In the genomic region with DNA sequence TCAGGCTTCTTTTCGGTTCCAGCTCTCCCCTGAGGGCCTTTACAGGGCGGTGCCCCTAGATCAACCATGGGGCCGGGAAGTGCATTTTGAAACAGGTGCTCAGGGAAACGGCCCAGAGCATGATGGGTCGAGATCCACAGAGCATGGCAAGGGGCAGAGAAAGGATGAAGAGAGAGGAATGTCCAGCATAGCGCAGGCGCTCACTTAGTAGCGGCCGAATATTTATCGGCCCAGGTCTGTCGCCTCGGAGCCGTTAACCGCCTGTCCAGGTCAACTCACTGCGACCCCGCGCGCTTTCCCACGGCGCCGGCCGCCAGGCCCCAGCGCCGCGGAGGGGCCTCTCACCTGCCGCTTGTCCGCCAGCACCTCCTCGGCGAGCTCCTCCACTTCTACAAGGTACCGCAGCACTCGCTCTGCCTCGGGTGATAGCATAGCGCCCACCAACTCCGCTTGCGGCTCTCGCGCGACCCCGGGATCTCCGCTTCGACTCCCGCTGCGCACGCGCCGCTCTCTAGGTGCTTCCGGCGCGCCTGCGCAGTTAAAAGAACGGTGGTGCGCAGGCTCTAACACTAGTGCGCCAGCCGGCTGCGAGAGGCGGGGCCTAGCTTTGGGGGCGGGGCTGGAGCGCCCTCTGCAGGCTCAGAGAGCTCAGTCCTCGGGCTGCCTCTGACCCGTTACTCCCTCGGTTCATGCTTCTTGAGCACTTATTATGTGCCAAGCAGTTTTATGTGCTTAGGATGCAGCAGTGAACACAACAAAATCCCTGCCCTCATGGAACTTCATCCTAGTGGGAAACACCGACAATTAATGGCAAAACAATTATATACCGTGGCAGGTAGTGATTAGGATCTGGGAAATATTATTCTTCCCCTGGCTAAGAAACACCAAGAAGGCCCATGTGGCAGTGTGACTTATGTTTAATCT, we compare ENCODE assay signal across 1 cellular context.
TF ChIP-seq lines count a peak whose summit lies in the region.

TSS of gene PDRG1 (minus strand) at position 517 of the 924 bp plus-strand sequence. CDS start at position 432, 85 bp downstream.

TF ChIP-seq in HepG2, 621 proteins besides CTCF, POLR2A, EP300 and RAD21 (continued from another document and continues in another):
- TF ChIP-seq, protein P1, sequence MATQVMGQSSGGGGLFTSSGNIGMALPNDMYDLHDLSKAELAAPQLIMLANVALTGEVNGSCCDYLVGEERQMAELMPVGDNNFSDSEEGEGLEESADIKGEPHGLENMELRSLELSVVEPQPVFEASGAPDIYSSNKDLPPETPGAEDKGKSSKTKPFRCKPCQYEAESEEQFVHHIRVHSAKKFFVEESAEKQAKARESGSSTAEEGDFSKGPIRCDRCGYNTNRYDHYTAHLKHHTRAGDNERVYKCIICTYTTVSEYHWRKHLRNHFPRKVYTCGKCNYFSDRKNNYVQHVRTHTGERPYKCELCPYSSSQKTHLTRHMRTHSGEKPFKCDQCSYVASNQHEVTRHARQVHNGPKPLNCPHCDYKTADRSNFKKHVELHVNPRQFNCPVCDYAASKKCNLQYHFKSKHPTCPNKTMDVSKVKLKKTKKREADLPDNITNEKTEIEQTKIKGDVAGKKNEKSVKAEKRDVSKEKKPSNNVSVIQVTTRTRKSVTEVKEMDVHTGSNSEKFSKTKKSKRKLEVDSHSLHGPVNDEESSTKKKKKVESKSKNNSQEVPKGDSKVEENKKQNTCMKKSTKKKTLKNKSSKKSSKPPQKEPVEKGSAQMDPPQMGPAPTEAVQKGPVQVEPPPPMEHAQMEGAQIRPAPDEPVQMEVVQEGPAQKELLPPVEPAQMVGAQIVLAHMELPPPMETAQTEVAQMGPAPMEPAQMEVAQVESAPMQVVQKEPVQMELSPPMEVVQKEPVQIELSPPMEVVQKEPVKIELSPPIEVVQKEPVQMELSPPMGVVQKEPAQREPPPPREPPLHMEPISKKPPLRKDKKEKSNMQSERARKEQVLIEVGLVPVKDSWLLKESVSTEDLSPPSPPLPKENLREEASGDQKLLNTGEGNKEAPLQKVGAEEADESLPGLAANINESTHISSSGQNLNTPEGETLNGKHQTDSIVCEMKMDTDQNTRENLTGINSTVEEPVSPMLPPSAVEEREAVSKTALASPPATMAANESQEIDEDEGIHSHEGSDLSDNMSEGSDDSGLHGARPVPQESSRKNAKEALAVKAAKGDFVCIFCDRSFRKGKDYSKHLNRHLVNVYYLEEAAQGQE (IDR thresholded peaks at IDR 0.05; ENCODE audit: borderline replicate concordance in 1 of 2, low read depth in 1 of 2, low read length in 2 of 2) = peak in 1 of 2 experiments; percentile 65; a peak in 2 of 4 replicates
- TF ChIP-seq ZNF660 (CRISPR knock-in tag; IDR thresholded peaks at IDR 0.05; ENCODE audit: borderline replicate concordance, low read depth) (no peak), GMEB2 (CRISPR knock-in tag; IDR thresholded peaks at IDR 0.05; ENCODE audit: low read depth) (no peak; the same call in 1 of the 2 replicates), TP53 (CRISPR knock-in tag; conservative IDR thresholded peaks at IDR 0.05) (peak; percentile 41; the same call in 1 of the 2 replicates), NFKBIZ (CRISPR knock-in tag; IDR thresholded peaks at IDR 0.05) (peak; percentile 59; the same call in 1 of the 2 replicates), POLR2G (IDR thresholded peaks at IDR 0.05; ENCODE audit: low read depth, low read length) (peak; percentile 99), ZNF772 (CRISPR knock-in tag; IDR thresholded peaks at IDR 0.05) (peak; percentile 95), ZNF788 (CRISPR knock-in tag; IDR thresholded peaks at IDR 0.05; ENCODE audit: borderline replicate concordance) (peak; percentile 76; the same call in 1 of the 2 replicates), ISX (CRISPR knock-in tag; conservative IDR thresholded peaks at IDR 0.05) (0 out of 2 replicates have a peak, but pooled peaks have one; percentile 62), EZH2 (conservative IDR thresholded peaks at IDR 0.05; ENCODE audit: low read depth, low read length) (no peak), THAP8 (CRISPR knock-in tag; IDR thresholded peaks at IDR 0.05; ENCODE audit: borderline replicate concordance) (no peak), ZSCAN9 (CRISPR knock-in tag; IDR thresholded peaks at IDR 0.05; ENCODE audit: borderline replicate concordance) (peak; percentile 84; the same call in 1 of the 2 replicates), MXD4 (CRISPR knock-in tag; IDR thresholded peaks at IDR 0.05) (peak; percentile 84), MIER3 (CRISPR knock-in tag; IDR thresholded peaks at IDR 0.05; ENCODE audit: borderline replicate concordance) (peak; percentile 95), ATF1 (CRISPR knock-in tag; IDR thresholded peaks at IDR 0.05) (no peak), NFATC3 (CRISPR knock-in tag; IDR thresholded peaks at IDR 0.05) (peak; percentile 96; the same call in 1 of the 2 replicates), RXRB (CRISPR knock-in tag; IDR thresholded peaks at IDR 0.05; ENCODE audit: borderline replicate concordance) (peak; percentile 74), MTA1 (CRISPR knock-in tag; IDR thresholded peaks at IDR 0.05; ENCODE audit: borderline replicate concordance) (no peak; the same call in 1 of the 2 replicates), KAT2B (IDR thresholded peaks at IDR 0.05; ENCODE audit: borderline replicate concordance, low read depth, low read length) (no peak), NCOR1 (IDR thresholded peaks at IDR 0.05; ENCODE audit: borderline replicate concordance, low read length) (no peak), TMF1 (CRISPR knock-in tag; IDR thresholded peaks at IDR 0.05; ENCODE audit: low read depth) (peak; percentile 93), ZSCAN20 (CRISPR knock-in tag; IDR thresholded peaks at IDR 0.05; ENCODE audit: borderline replicate concordance) (peak; percentile 98), MLLT10 (CRISPR knock-in tag; IDR thresholded peaks at IDR 0.05) (0 out of 2 replicates have a peak, but pooled peaks have one; percentile 22), ZNF773 (CRISPR knock-in tag; IDR thresholded peaks at IDR 0.05; ENCODE audit: borderline replicate concordance) (peak; percentile 93), ESRRA (CRISPR knock-in tag; IDR thresholded peaks at IDR 0.05; ENCODE audit: low read depth) (peak; percentile 97), ATAD3A (CRISPR knock-in tag; IDR thresholded peaks at IDR 0.05) (no peak), SNAPC4 (CRISPR knock-in tag; IDR thresholded peaks at IDR 0.05) (peak; percentile 63), ZFP1 (CRISPR knock-in tag; IDR thresholded peaks at IDR 0.05) (peak; percentile 80), BATF2 (CRISPR knock-in tag; IDR thresholded peaks at IDR 0.05) (peak; percentile 48; the same call in 1 of the 2 replicates), DMTF1 (CRISPR knock-in tag; IDR thresholded peaks at IDR 0.05) (no peak)
- TF ChIP-seq, protein P2, sequence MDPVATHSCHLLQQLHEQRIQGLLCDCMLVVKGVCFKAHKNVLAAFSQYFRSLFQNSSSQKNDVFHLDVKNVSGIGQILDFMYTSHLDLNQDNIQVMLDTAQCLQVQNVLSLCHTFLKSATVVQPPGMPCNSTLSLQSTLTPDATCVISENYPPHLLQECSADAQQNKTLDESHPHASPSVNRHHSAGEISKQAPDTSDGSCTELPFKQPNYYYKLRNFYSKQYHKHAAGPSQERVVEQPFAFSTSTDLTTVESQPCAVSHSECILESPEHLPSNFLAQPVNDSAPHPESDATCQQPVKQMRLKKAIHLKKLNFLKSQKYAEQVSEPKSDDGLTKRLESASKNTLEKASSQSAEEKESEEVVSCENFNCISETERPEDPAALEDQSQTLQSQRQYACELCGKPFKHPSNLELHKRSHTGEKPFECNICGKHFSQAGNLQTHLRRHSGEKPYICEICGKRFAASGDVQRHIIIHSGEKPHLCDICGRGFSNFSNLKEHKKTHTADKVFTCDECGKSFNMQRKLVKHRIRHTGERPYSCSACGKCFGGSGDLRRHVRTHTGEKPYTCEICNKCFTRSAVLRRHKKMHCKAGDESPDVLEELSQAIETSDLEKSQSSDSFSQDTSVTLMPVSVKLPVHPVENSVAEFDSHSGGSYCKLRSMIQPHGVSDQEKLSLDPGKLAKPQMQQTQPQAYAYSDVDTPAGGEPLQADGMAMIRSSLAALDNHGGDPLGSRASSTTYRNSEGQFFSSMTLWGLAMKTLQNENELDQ (CRISPR knock-in tag; IDR thresholded peaks at IDR 0.05; ENCODE audit: borderline replicate concordance) = no peak
